In genomic region chr14:35533357-35534129, GRCh38 we compare ENCODE assay signal across 1 cellular context.
TF ChIP-seq lines count a peak whose summit lies in the region.

No MANE protein-coding gene starts in this region.

TF ChIP-seq in HepG2, 621 proteins besides CTCF, POLR2A, EP300 and RAD21 (continued from another document and continues in another):
- TF ChIP-seq ZNF407 (CRISPR knock-in tag; IDR thresholded peaks at IDR 0.05; ENCODE audit: not compliant biosample characterization) (peak; percentile 94), DNMT1 (CRISPR knock-in tag; IDR thresholded peaks at IDR 0.05) (peak; percentile 88), SIN3B (IDR thresholded peaks at IDR 0.05; ENCODE audit: low read length) (no peak), ZNF770 (CRISPR knock-in tag; IDR thresholded peaks at IDR 0.05) (no peak; the same call in 1 of the 2 replicates), KAT2B (IDR thresholded peaks at IDR 0.05; ENCODE audit: borderline replicate concordance, low read depth, low read length) (no peak; the same call in 1 of the 2 replicates), ATF6 (CRISPR knock-in tag; conservative IDR thresholded peaks at IDR 0.05) (no peak), RARG (CRISPR knock-in tag; IDR thresholded peaks at IDR 0.05; ENCODE audit: low read depth) (no peak), NBN (conservative IDR thresholded peaks at IDR 0.05) (no peak), GATA4 (IDR thresholded peaks at IDR 0.05; ENCODE audit: borderline replicate concordance, low read depth) (no peak), PBX3 (CRISPR knock-in tag; IDR thresholded peaks at IDR 0.05; ENCODE audit: borderline replicate concordance) (no peak), TGIF2 (CRISPR knock-in tag; IDR thresholded peaks at IDR 0.05) (no peak), ZNF17 (CRISPR knock-in tag; IDR thresholded peaks at IDR 0.05) (no peak), FOXP1 (IDR thresholded peaks at IDR 0.05) (no peak), FOXP1 (CRISPR knock-in tag; IDR thresholded peaks at IDR 0.05) (no peak), ZNF704 (CRISPR knock-in tag; IDR thresholded peaks at IDR 0.05; ENCODE audit: borderline replicate concordance) (peak; percentile 92), IKZF5 (CRISPR knock-in tag; IDR thresholded peaks at IDR 0.05) (no peak), GABPA (IDR thresholded peaks at IDR 0.05; ENCODE audit: low read depth, low read length) (no peak), GABPA (CRISPR knock-in tag; IDR thresholded peaks at IDR 0.05; ENCODE audit: low read depth) (no peak), KLF9 (CRISPR knock-in tag; IDR thresholded peaks at IDR 0.05; ENCODE audit: low read depth) (no peak), ZNF629 (CRISPR knock-in tag; conservative IDR thresholded peaks at IDR 0.05) (no peak), NFE2 (CRISPR knock-in tag; IDR thresholded peaks at IDR 0.05) (no peak), ZNF446 (CRISPR knock-in tag; IDR thresholded peaks at IDR 0.05) (peak; percentile 87), ZNF710 (CRISPR knock-in tag; IDR thresholded peaks at IDR 0.05; ENCODE audit: borderline replicate concordance) (peak; percentile 85), RFXANK (CRISPR knock-in tag; IDR thresholded peaks at IDR 0.05) (peak; percentile 20; the same call in 1 of the 2 replicates), ZNF205 (CRISPR knock-in tag; IDR thresholded peaks at IDR 0.05) (peak; percentile 55; the same call in 1 of the 2 replicates), KIAA2018 (CRISPR knock-in tag; IDR thresholded peaks at IDR 0.05; ENCODE audit: borderline replicate concordance) (no peak), ZNF230 (CRISPR knock-in tag; IDR thresholded peaks at IDR 0.05) (peak; percentile 98)
